26 cellular contexts compared by ENCODE assay signal in genomic region chr17:72794152-72794551, GRCh38.
"Had no signal": no experiment of that assay in that cellular context is flagged by ENCODE, and none has a peak within 500 bp of the region (broad histone marks: within the 10 kb centered on the region; RNA-seq: fewer than 3 reads in every experiment).

No MANE protein-coding gene starts in this region.

- H3K27ac ChIP-seq: colonic mucosa, epithelial cell of prostate, esophagus squamous epithelium, gastroesophageal sphincter, heart right ventricle, left lung, lower lobe of right lung had no signal

- H3K36me3 ChIP-seq: colonic mucosa, lower lobe of right lung had no signal

- H3K4me3 ChIP-seq: colonic mucosa, esophagus squamous epithelium, gastroesophageal sphincter, heart right ventricle, left lung, lower lobe of right lung, mucosa of descending colon had no signal

- H3K27me3 ChIP-seq: colonic mucosa, esophagus squamous epithelium, gastroesophageal sphincter, heart right ventricle, left lung had no signal

- DNase-seq: colonic mucosa; cortex of kidney; effector CD8-positive, alpha-beta T cell; effector memory CD8-positive, alpha-beta T cell; endodermal cell; erythroblast; esophagus squamous epithelium; foreskin fibroblast; foreskin melanocyte; heart right ventricle; hippocampal formation; left cardiac atrium; left lung; left ventricle myocardium superior; lower lobe of right lung; mesenchymal stem cell; mucosa of descending colon; naive B cell had no signal

- H3K4me1 ChIP-seq: colonic mucosa, esophagus squamous epithelium, gastroesophageal sphincter, heart right ventricle, left lung, lower lobe of right lung had no signal

- ATAC-seq: effector memory CD8-positive, alpha-beta T cell; esophagus mucosa; gastroesophageal sphincter; heart right ventricle; left cardiac atrium; left lung; left ventricle myocardium superior; lower lobe of right lung; mucosa of descending colon had no signal

- H3K9me3 ChIP-seq: colonic mucosa had no signal

- FAIRE-seq: endometrium, islet of Langerhans, keratinocyte had no signal

- H3K27me3 Mint-ChIP-seq: dendritic cell treated with granulocyte-macrophage colony-stimulating factor and Interleukin-4, amounts not matched to agents 40 ng/mL and 50 ng/mL, for 4 days; effector memory CD8-positive, alpha-beta T cell; naive B cell had no signal

- H3K4me1 Mint-ChIP-seq: endodermal cell, mesothelial cell of epicardium, naive B cell had no signal

- H3K27ac Mint-ChIP-seq: dendritic cell treated with granulocyte-macrophage colony-stimulating factor and Interleukin-4, amounts not matched to agents 40 ng/mL and 50 ng/mL, for 4 days; effector memory CD8-positive, alpha-beta T cell; endodermal cell; mesothelial cell of epicardium; naive B cell had no signal

- H3K4me3 Mint-ChIP-seq: dendritic cell treated with granulocyte-macrophage colony-stimulating factor and Interleukin-4, amounts not matched to agents 40 ng/mL and 50 ng/mL, for 4 days; effector memory CD8-positive, alpha-beta T cell; endodermal cell; mesothelial cell of epicardium; naive B cell had no signal
